ENCODE assay signal across 8 cellular contexts in the genomic region with DNA sequence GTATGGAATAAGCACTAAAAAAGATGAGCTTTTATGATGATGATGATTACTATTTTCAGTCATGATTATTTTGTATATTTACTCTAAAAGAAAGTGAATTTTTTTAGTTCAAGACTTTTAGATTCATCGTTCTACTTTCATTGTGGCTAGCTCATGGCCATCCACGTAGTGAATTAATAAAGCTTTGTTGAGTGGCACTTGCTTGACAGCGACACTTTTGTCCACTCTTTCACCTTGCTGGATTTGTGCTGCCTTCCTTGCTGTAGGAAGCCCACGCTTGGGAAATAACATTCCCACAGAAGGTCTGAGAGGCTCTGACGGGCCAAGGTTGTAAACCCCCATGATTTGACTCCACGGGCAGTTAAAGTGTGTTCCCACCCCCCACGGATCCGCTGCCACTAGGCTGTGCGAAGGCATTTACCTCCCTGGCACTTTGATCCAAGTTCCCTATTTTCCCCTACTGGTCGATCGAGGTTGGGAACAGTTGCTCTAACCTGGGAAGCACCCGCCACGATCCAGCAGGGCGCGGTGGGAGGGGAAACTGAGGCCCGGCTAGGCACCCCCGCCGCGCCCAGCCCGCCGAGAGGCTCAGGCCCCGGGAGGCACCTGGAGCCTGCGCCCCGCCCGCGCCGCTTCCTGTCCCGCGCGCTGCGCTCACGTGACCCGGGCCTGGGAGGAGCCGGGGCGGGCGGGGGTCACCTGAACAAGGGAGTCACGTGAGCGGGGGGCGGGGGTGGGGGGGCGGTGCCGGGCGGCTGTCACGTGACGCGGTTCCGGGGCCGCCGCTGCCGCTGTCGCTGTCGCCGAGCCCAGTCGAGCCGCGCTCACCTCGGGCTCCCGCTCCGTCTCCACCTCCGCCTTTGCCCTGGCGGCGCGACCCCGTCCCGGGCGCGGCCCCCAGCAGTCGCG. TPM values are rescaled to one million over a fixed set of nuclear protein-coding genes. Genes with fewer than 3 reads are reported as not detected.
A peak's percentile ranks its signal among the peaks of the same experiment; 100 is the strongest.
DNase-seq lines count a peak whose midpoint lies in the region; ATAC-seq and TF ChIP-seq lines count a peak whose summit lies in the region.

A gene with protein sequence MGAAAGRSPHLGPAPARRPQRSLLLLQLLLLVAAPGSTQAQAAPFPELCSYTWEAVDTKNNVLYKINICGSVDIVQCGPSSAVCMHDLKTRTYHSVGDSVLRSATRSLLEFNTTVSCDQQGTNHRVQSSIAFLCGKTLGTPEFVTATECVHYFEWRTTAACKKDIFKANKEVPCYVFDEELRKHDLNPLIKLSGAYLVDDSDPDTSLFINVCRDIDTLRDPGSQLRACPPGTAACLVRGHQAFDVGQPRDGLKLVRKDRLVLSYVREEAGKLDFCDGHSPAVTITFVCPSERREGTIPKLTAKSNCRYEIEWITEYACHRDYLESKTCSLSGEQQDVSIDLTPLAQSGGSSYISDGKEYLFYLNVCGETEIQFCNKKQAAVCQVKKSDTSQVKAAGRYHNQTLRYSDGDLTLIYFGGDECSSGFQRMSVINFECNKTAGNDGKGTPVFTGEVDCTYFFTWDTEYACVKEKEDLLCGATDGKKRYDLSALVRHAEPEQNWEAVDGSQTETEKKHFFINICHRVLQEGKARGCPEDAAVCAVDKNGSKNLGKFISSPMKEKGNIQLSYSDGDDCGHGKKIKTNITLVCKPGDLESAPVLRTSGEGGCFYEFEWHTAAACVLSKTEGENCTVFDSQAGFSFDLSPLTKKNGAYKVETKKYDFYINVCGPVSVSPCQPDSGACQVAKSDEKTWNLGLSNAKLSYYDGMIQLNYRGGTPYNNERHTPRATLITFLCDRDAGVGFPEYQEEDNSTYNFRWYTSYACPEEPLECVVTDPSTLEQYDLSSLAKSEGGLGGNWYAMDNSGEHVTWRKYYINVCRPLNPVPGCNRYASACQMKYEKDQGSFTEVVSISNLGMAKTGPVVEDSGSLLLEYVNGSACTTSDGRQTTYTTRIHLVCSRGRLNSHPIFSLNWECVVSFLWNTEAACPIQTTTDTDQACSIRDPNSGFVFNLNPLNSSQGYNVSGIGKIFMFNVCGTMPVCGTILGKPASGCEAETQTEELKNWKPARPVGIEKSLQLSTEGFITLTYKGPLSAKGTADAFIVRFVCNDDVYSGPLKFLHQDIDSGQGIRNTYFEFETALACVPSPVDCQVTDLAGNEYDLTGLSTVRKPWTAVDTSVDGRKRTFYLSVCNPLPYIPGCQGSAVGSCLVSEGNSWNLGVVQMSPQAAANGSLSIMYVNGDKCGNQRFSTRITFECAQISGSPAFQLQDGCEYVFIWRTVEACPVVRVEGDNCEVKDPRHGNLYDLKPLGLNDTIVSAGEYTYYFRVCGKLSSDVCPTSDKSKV (N-terminal part only) (plus strand): TSS at position 788 of the 909 bp plus-strand sequence. CDS start 165 bp downstream, outside the sequence.

- H3K79me2 ChIP-seq in DOHH2 (ENCODE audit: control insufficient read depth, low read length) = peaks cover 44% of the 10 kb centered on the region

- TF ChIP-seq CTCF in DOHH2 (IDR thresholded peaks at IDR 0.05; ENCODE audit: low read depth, low read length, poor library complexity, severe bottlenecking) (no peak), RWPE1 (conservative IDR thresholded peaks at IDR 0.05; ENCODE audit: low read depth) (no peak), fibroblast of mammary gland (conservative IDR thresholded peaks at IDR 0.05; ENCODE audit: control insufficient read depth, insufficient read depth, low read depth, low read length) (no peak), natural killer cell (IDR thresholded peaks at IDR 0.05) (no peak)

- peaks cover 17% of the 10 kb centered on the region for H3K4me1 ChIP-seq in DOHH2 (ENCODE audit: control insufficient read depth, low read length)

- POLR2A ChIA-PET in RWPE1 (lab: Yijun Ruan, JAX; ENCODE audit: low non-redundant PET) = no interaction called here

- ATAC-seq in GM21723 (IDR thresholded peaks at IDR 0.05; ENCODE audit: unreplicated experiment) (peak; percentile 85), natural killer cell (peak; percentile 79 to 94 (median 92))

- peak within 1 kb of the TSS; percentile 89 for H3K27ac Mint-ChIP-seq in activated T-helper 2 cell treated with anti-CD3 and anti-CD28 coated beads, Interferon-gamma antibody, Interleukin-2, Interleukin-4, amounts not matched to agents 10 μg/mL and 5 μg/mL and 100 μg/mL, durations not matched to agents 14 hours and 24 hours and 36 hours
- peak within 1 kb of the TSS; percentile 94 to 99 for H3K27ac Mint-ChIP-seq in natural killer cell

- H3K4me3 ChIP-seq in DOHH2 (ENCODE audit: low read length) (peak within 1 kb of the TSS; percentile 93), fibroblast of mammary gland (ENCODE audit: control insufficient read depth, low read depth, low read length) (peak within 1 kb of the TSS; percentile 71)

- H4K20me1 ChIP-seq in DOHH2 (ENCODE audit: control insufficient read depth, insufficient read depth, low read depth, low read length) = peaks cover 4% of the 10 kb centered on the region; the same call in 1 of the 2 replicates

- no peaks in the 10 kb centered on the region for H3K9me2 ChIP-seq in DOHH2 (replicated peaks; ENCODE audit: control insufficient read depth, low read length)

- H3K9me3 Mint-ChIP-seq in activated T-helper 2 cell treated with anti-CD3 and anti-CD28 coated beads, Interferon-gamma antibody, Interleukin-2, Interleukin-4, amounts not matched to agents 10 μg/mL and 5 μg/mL and 100 μg/mL, durations not matched to agents 14 hours and 24 hours and 36 hours = no peaks in the 10 kb centered on the region
- H3K9me3 Mint-ChIP-seq in natural killer cell = no peaks in the 10 kb centered on the region

- H3K36me3 Mint-ChIP-seq in activated T-helper 2 cell treated with anti-CD3 and anti-CD28 coated beads, Interferon-gamma antibody, Interleukin-2, Interleukin-4, amounts not matched to agents 10 μg/mL and 5 μg/mL and 100 μg/mL, durations not matched to agents 14 hours and 24 hours and 36 hours (ENCODE audit: low read depth) = peaks cover 14% of the 10 kb centered on the region
- no peaks in the 10 kb centered on the region for H3K36me3 Mint-ChIP-seq in natural killer cell

- H3K27me3 ChIP-seq in DOHH2 (ENCODE audit: control insufficient read depth, low read length) = peaks cover 6% of the 10 kb centered on the region

- peak within 1 kb of the TSS; percentile 95 for H3K4me3 Mint-ChIP-seq in activated T-helper 2 cell treated with anti-CD3 and anti-CD28 coated beads, Interferon-gamma antibody, Interleukin-2, Interleukin-4, amounts not matched to agents 10 μg/mL and 5 μg/mL and 100 μg/mL, durations not matched to agents 14 hours and 24 hours and 36 hours (ENCODE audit: low read depth)
- peak within 1 kb of the TSS; percentile 96 for H3K4me3 Mint-ChIP-seq in natural killer cell

- intact Hi-C loops in activated T-helper 2 cell treated with anti-CD3 and anti-CD28 coated beads, Interferon-gamma antibody, Interleukin-2, Interleukin-4, amounts not matched to agents 10 μg/mL and 5 μg/mL and 100 μg/mL, durations not matched to agents 14 hours and 24 hours and 36 hours (cut with micrococcal nuclease) = loop anchor here (1.0 to 2.0 kb wide), 2 partner anchors 46 to 180 kb away; partner anchors contain the start of gene TCP1
- intact Hi-C loops in natural killer cell (cut with micrococcal nuclease) = no loop called here

- no peaks in the 10 kb centered on the region for H3K36me3 ChIP-seq in DOHH2 (ENCODE audit: control insufficient read depth, low read length)

- H3F3A ChIP-seq in DOHH2 (ENCODE audit: control insufficient read depth, insufficient read depth) = no peaks in the 10 kb centered on the region

- peaks cover 18% of the 10 kb centered on the region for H3K27me3 Mint-ChIP-seq in activated T-helper 2 cell treated with anti-CD3 and anti-CD28 coated beads, Interferon-gamma antibody, Interleukin-2, Interleukin-4, amounts not matched to agents 10 μg/mL and 5 μg/mL and 100 μg/mL, durations not matched to agents 14 hours and 24 hours and 36 hours (ENCODE audit: low read depth)
- no peaks in the 10 kb centered on the region for H3K27me3 Mint-ChIP-seq in natural killer cell (ENCODE audit: low read depth in 2 of 2)

- CTCF ChIA-PET in RWPE1 (lab: Yijun Ruan, JAX) = interaction anchor here (0.5 kb wide), 2 partner anchors 76 to 289 kb away, joined by 3 to 4 read pairs; no protein-coding TSS in a partner anchor

- peak within 1 kb of the TSS; percentile 33 for H3K27ac ChIP-seq in DOHH2 (ENCODE audit: low read depth, low read length)
- peak within 1 kb of the TSS; percentile 94 for H3K27ac ChIP-seq in RWPE1

- H3K9me3 ChIP-seq in DOHH2 (ENCODE audit: control insufficient read depth, insufficient read depth, low read length) = no peaks in the 10 kb centered on the region

- peak; percentile 24 for DNase-seq in KG1 (lab: John Stamatoyannopoulos, UW)
- peak; percentile 98 for DNase-seq in RWPE1 (ENCODE audit: low spot score)
- DNase-seq in activated T-helper 2 cell treated with anti-CD3 and anti-CD28 coated beads, Interferon-gamma antibody, Interleukin-2, Interleukin-4, amounts not matched to agents 10 μg/mL and 5 μg/mL and 100 μg/mL, durations not matched to agents 14 hours and 24 hours and 36 hours (ENCODE audit: low spot score) = peak; percentile 88
- DNase-seq in fibroblast of mammary gland (ENCODE audit: low read depth) = peak; percentile 78
- peak; percentile 92 for DNase-seq in natural killer cell
- peak; percentile 88 to 94 (median 92) for DNase-seq in stimulated activated naive CD4-positive, alpha-beta T cell (lab: John Stamatoyannopoulos, UW)

- H3K4me1 Mint-ChIP-seq in activated T-helper 2 cell treated with anti-CD3 and anti-CD28 coated beads, Interferon-gamma antibody, Interleukin-2, Interleukin-4, amounts not matched to agents 10 μg/mL and 5 μg/mL and 100 μg/mL, durations not matched to agents 14 hours and 24 hours and 36 hours (ENCODE audit: low read depth) = peaks cover 33% of the 10 kb centered on the region
- H3K4me1 Mint-ChIP-seq in natural killer cell = peaks cover 33 to 35% of the 10 kb centered on the region in 2 donors

- peak within 1 kb of the TSS; percentile 89 for H3K4me2 ChIP-seq in DOHH2 (ENCODE audit: low read length)

RNA-seq across cellular contexts. Expression of the gene that starts here (rescaled TPM):
- 75.0 and 82.4 TPM in 2 replicates for total RNA-seq in activated T-helper 2 cell treated with anti-CD3 and anti-CD28 coated beads, Interferon-gamma antibody, Interleukin-2, Interleukin-4, amounts not matched to agents 10 μg/mL and 5 μg/mL and 100 μg/mL, durations not matched to agents 14 hours and 24 hours and 36 hours
- total RNA-seq in natural killer cell = 100 to 1,000 TPM; 208 to 282 (median 253) TPM

Comparison
In these comparisons a context has a peak if more than half of its experiments do, and no peak if none do; other contexts are left out.
1. Peak in every context shown above with its lines: DNase-seq, ATAC-seq, H3K4me3 ChIP-seq and H3K27ac ChIP-seq.
2. DNase-seq: peak in every context shown above with its lines; median percentile 98 in RWPE1; 92 in stimulated activated naive CD4-positive, alpha-beta T cell; 92 in natural killer cell; 88 in activated T-helper 2 cell treated with anti-CD3 and anti-CD28 coated beads, Interferon-gamma antibody, Interleukin-2, Interleukin-4, amounts not matched to agents 10 μg/mL and 5 μg/mL and 100 μg/mL, durations not matched to agents 14 hours and 24 hours and 36 hours; 78 in fibroblast of mammary gland; 24 in KG1.